Comparison of ENCODE assay signal across 8 cellular contexts in genomic region chr11:74321487-74322188, GRCh38. TPM values are rescaled to one million over a fixed set of nuclear protein-coding genes. Genes with fewer than 3 reads are reported as not detected.
DNase-seq lines count a peak whose midpoint lies in the region; ATAC-seq, FAIRE-seq and TF ChIP-seq lines count a peak whose summit lies in the region.

No MANE protein-coding gene starts in this region.

- no peaks in the 10 kb centered on the region for H4K20me1 ChIP-seq in HepG2 (ENCODE audit: insufficient read depth, low read length)

- H3K27ac ChIP-seq in A549 = peak overlapping the region; percentile 81 to 89
- no peak overlapping the region for H3K27ac ChIP-seq in HepG2 (ENCODE audit: extremely low read length, insufficient read depth, low read length)

- no peaks in the 10 kb centered on the region for H3K36me3 ChIP-seq in HepG2 (replicated peaks in 1 of 2; ENCODE audit: control insufficient read depth in 1 of 2, insufficient read depth in 2 of 2, low read length in 2 of 2)

- 58% methylated on average over 10 of the region's 10 CpGs for WGBS in A549 (ENCODE audit: missing lambda C conversion rate)
- WGBS in HepG2 (ENCODE audit: low lambda C conversion rate) = 12% methylated on average over 10 of the region's 10 CpGs

- DNase-seq in A549 (ENCODE audit: low read depth in 1 of 2, low spot score in 1 of 2) (peak in 1 of 2 experiments; percentile 64), NCI-H69 (lab: John Stamatoyannopoulos, UW) (peak; percentile 93), astrocyte of the hippocampus (ENCODE audit: low read depth, low spot score) (peak; percentile 61), HepG2 (ENCODE audit: low spot score) (peak; percentile 12), NCI-H2196 (lab: John Stamatoyannopoulos, UW; ENCODE audit: unreplicated experiment) (no peak), glomerular visceral epithelial cell (ENCODE audit: extremely low spot score) (no peak)

- CTCF ChIA-PET in A549 (lab: Yijun Ruan, JAX) (interaction anchor here (0.7 to 4.8 kb wide), 19 partner anchors 8 to 132 kb away, joined by 3 to 31 read pairs (median 4); no protein-coding TSS in a partner anchor), HepG2 (lab: Yijun Ruan, JAX; ENCODE audit: low intra/inter-chr PET ratio, low total read pairs) (interaction anchor here (1.3 kb wide), 1 partner anchor 66 kb away, joined by 7 read pairs; no protein-coding TSS in a partner anchor)

- H3K9me3 ChIP-seq in A549 (peaks cover 18% of the 10 kb centered on the region), HepG2 (ENCODE audit: low read length) (peaks cover 11% of the 10 kb centered on the region)

- POLR2A ChIA-PET in A549 (lab: Yijun Ruan, JAX) = no interaction called here
- POLR2A ChIA-PET in HepG2 (lab: Yijun Ruan, JAX) = no interaction called here

- intact Hi-C loops in HepG2 (cut with micrococcal nuclease; ENCODE audit: unreplicated experiment) = loop anchor here (2.0 to 5.0 kb wide), 2 partner anchors 64 to 357 kb away; no protein-coding TSS in a partner anchor

- H3K4me1 ChIP-seq in A549 (peaks cover 26% of the 10 kb centered on the region), HepG2 (ENCODE audit: insufficient read depth, low read length) (no peaks in the 10 kb centered on the region)

- TF ChIP-seq CTCF in A549 (IDR thresholded peaks at IDR 0.05) = peak; percentile 68
- peak; percentile 89 for TF ChIP-seq CTCF in GM12872 (IDR thresholded peaks at IDR 0.05; ENCODE audit: insufficient read depth, low read depth, low read length)
- peak; percentile 64 for TF ChIP-seq CTCF in HepG2 (CRISPR knock-in tag; IDR thresholded peaks at IDR 0.05)

- no peak for FAIRE-seq in A549 (lab: Jason Lieb, UNC)
- peak; percentile 36 for FAIRE-seq in HepG2 (lab: Jason Lieb, UNC)

- in situ Hi-C loops in HepG2 (cut with HindIII; ENCODE audit: extremely low pct_ligation_motif_present, low pct_unique_long_range_greater_than_20kb) = loop anchor here (10.0 kb wide), 1 partner anchor 57 kb away; no protein-coding TSS in a partner anchor

- H2AFZ ChIP-seq in HepG2 (ENCODE audit: low read length) = no peak overlapping the region

- peak in 1 of 2 experiments; percentile 61; a peak in 3 of 6 replicates for ATAC-seq in A549
- peak; percentile 47 for ATAC-seq in HepG2
- ATAC-seq in HG03469 (IDR thresholded peaks at IDR 0.05; ENCODE audit: unreplicated experiment) = no peak

- no peak for TF ChIP-seq POLR2A in A549 (IDR thresholded peaks at IDR 0.05; ENCODE audit: low read length)
- TF ChIP-seq POLR2A in HepG2 (IDR thresholded peaks at IDR 0.05; ENCODE audit: insufficient read depth in 1 of 2, low read depth in 2 of 2, low read length in 2 of 2) = no peak

- peak; percentile 73 to 85 for TF ChIP-seq RAD21 in A549 (conservative IDR thresholded peaks at IDR 0.05 in 1 of 2, IDR thresholded peaks at IDR 0.05 in 1 of 2)
- TF ChIP-seq RAD21 in HepG2 (CRISPR knock-in tag; IDR thresholded peaks at IDR 0.05) = no peak

- no peaks in the 10 kb centered on the region for H3K79me2 ChIP-seq in HepG2 (ENCODE audit: insufficient read depth, low read length)

- no peak overlapping the region for H3K4me2 ChIP-seq in A549
- no peak overlapping the region for H3K4me2 ChIP-seq in HepG2 (ENCODE audit: low read depth, low read length)

- H3K4me3 ChIP-seq in A549 (no peak overlapping the region), HepG2 (replicated peaks in 1 of 3; ENCODE audit: insufficient read depth in 1 of 3, low read depth in 2 of 3, low read length in 3 of 3) (no peak overlapping the region)

- no TSS peak for BruUV-seq in HepG2 (replicated peaks; lab: Mats Ljungman, UMichigan)

- TF ChIP-seq EP300 in A549 (IDR thresholded peaks at IDR 0.05) (no peak), HepG2 (IDR thresholded peaks at IDR 0.05; ENCODE audit: low read depth in 2 of 2, low read length in 2 of 2) (no peak), HepG2 (CRISPR knock-in tag; IDR thresholded peaks at IDR 0.05; ENCODE audit: borderline replicate concordance) (no peak)

- H3K9ac ChIP-seq in HepG2 (ENCODE audit: insufficient read depth, low read depth, low read length) = no peak overlapping the region

- H3K27me3 ChIP-seq in HepG2 (ENCODE audit: control insufficient read depth in 1 of 2, insufficient read depth in 2 of 2, low read length in 2 of 2) = peaks cover 0 to 9% of the 10 kb centered on the region in 2 experiments; a peak in 3 of 5 replicates

TF ChIP-seq in A549, 52 proteins besides CTCF, POLR2A, EP300 and RAD21:
- peak; percentile 69 for TF ChIP-seq SMC3 (IDR thresholded peaks at IDR 0.05)
- 0 out of 2 replicates have a peak, but pooled peaks have one; percentile 35 for TF ChIP-seq MAX (IDR thresholded peaks at IDR 0.05)
- TF ChIP-seq MAFK (IDR thresholded peaks at IDR 0.05; ENCODE audit: partially characterized antibody) = no peak

TF ChIP-seq in HepG2, 621 proteins besides CTCF, POLR2A, EP300 and RAD21 (continues in another document):
- no peak for TF ChIP-seq GPN1 (CRISPR knock-in tag; IDR thresholded peaks at IDR 0.05; ENCODE audit: borderline replicate concordance)
- no peak for TF ChIP-seq STAT6 (CRISPR knock-in tag; IDR thresholded peaks at IDR 0.05; ENCODE audit: borderline replicate concordance)
- TF ChIP-seq ZNF644 (CRISPR knock-in tag; IDR thresholded peaks at IDR 0.05; ENCODE audit: low read depth) = peak; percentile 58; the same call in 1 of the 2 replicates
- TF ChIP-seq STAG1 (CRISPR knock-in tag; IDR thresholded peaks at IDR 0.05) = peak; percentile 66
- no peak for TF ChIP-seq GABPA (IDR thresholded peaks at IDR 0.05; ENCODE audit: low read depth, low read length)
- no peak for TF ChIP-seq GABPA (CRISPR knock-in tag; IDR thresholded peaks at IDR 0.05; ENCODE audit: low read depth)
- TF ChIP-seq ZNF784 (CRISPR knock-in tag; IDR thresholded peaks at IDR 0.05; ENCODE audit: borderline replicate concordance) = no peak
- TF ChIP-seq JUNB (CRISPR knock-in tag; IDR thresholded peaks at IDR 0.05; ENCODE audit: borderline replicate concordance) = no peak
- no peak for TF ChIP-seq ZNF614 (CRISPR knock-in tag; IDR thresholded peaks at IDR 0.05; ENCODE audit: borderline replicate concordance)
- TF ChIP-seq RBAK (CRISPR knock-in tag; IDR thresholded peaks at IDR 0.05) = no peak
- no peak for TF ChIP-seq ZNF879 (CRISPR knock-in tag; IDR thresholded peaks at IDR 0.05)
- TF ChIP-seq CC2D1A (CRISPR knock-in tag; IDR thresholded peaks at IDR 0.05) = no peak

RNA-seq across cellular contexts. Expression of gene P4HA3, which starts 10.2 kb away (rescaled TPM):
- polyA plus RNA-seq in A549 (2011; rRNA removed) (50.4 and 58.5 TPM in 2 replicates), A549 (2017; fragmentation: RNase III; extraction: RNeasy Plus Mini Kit Qiagen cat#74134 plus additional on column Dnase treatment) (32.3 to 53.1 TPM (median 48.1 TPM) in 3 replicates), HepG2 (2011; rRNA removed) (not detected in 2 replicates)
- polyA plus RNA-seq in A549 (2012; cell fraction: cytosol; rRNA removed) = 24.8 and 28.3 TPM in 2 replicates
- polyA plus RNA-seq in A549 (2012; cell fraction: nucleus; rRNA removed) = 31.4 and 44.4 TPM in 2 replicates
- polyA minus RNA-seq in A549 (2011; rRNA and poly(A)+ RNA removed) = 24.5 and 33.6 TPM in 2 replicates
- not detected in 2 replicates for total RNA-seq in HepG2 (2016; rRNA removed; fragmentation: Illumina TruSeq; extraction: Trizol)
- not detected in 2 replicates for total RNA-seq in HepG2 (2016; cell fraction: cytosol; rRNA removed; fragmentation: Illumina TruSeq; extraction: Trizol; ENCODE audit: low read depth)
- not detected in 2 replicates for total RNA-seq in HepG2 (2016; cell fraction: insoluble cytoplasmic fraction; rRNA removed; fragmentation: Illumina TruSeq; extraction: Trizol)
- not detected in 2 replicates for total RNA-seq in HepG2 (2016; cell fraction: membrane; rRNA removed; fragmentation: Illumina TruSeq; extraction: Trizol)
- not detected in 2 replicates for total RNA-seq in HepG2 (2016; cell fraction: nucleus; rRNA removed; fragmentation: Illumina TruSeq; extraction: Trizol)
- polyA plus RNA-seq in HepG2 (2011; cell fraction: cytosol; rRNA removed) = 0.03 TPM in 1 of 2 replicates, not detected in the other
- polyA plus RNA-seq in HepG2 (2011; cell fraction: nucleus; rRNA removed) = not detected in 2 replicates
- polyA plus RNA-seq in HepG2 (2012) = 0.11 TPM in 1 of 2 replicates, not detected in the other
- 0.08 TPM in 1 of 2 replicates, not detected in the other for polyA plus RNA-seq in HepG2 (2016; cell fraction: cytosol; fragmentation: Illumina TruSeq; extraction: Trizol; ENCODE audit: low read depth)
- not detected in 2 replicates for polyA plus RNA-seq in HepG2 (2016; cell fraction: insoluble cytoplasmic fraction; fragmentation: Illumina TruSeq; extraction: Trizol; ENCODE audit: low read depth)
- polyA plus RNA-seq in HepG2 (2016; cell fraction: membrane; fragmentation: Illumina TruSeq; extraction: Trizol; ENCODE audit: low read depth) = not detected in 2 replicates
- not detected in 2 replicates for polyA plus RNA-seq in HepG2 (2016; cell fraction: nucleus; fragmentation: Illumina TruSeq; extraction: Trizol; ENCODE audit: insufficient read depth, low read depth)
- polyA minus RNA-seq in HepG2 (2011; rRNA and poly(A)+ RNA removed; ENCODE audit: low replicate concordance) = 1.5 TPM in 1 of 2 replicates, not detected in the other
- not detected in 2 replicates for polyA minus RNA-seq in HepG2 (2011; cell fraction: cytosol; rRNA and poly(A)+ RNA removed)
- not detected in 2 replicates for polyA minus RNA-seq in HepG2 (2011; cell fraction: nucleus; rRNA and poly(A)+ RNA removed)

Comparison
In these comparisons a context has a peak if more than half of its experiments do, and no peak if none do; other contexts are left out.
1. DNase-seq: peak in NCI-H69 (single experiment), astrocyte of the hippocampus (single experiment) and HepG2 (single experiment); none in NCI-H2196 (single experiment) and glomerular visceral epithelial cell (single experiment).
2. RNA of gene P4HA3, which starts 10.2 kb away (polyA plus RNA-seq): 24.8 to 58.5 TPM in A549; 0.03 to 0.11 TPM in HepG2; every median in the first group is over 10 times any median in the second.
3. Of the 38 proteins assayed by ChIP-seq in both HepG2 and A549: peak only in HepG2: none; only in A549: MAX and RAD21; in both: CTCF and SMC3; in neither: 34.
4. Peak in every context shown above with its lines, with median percentiles within 50 percentile points of each other: CTCF ChIP-seq.